In genomic region chrX:40132751-40133150, GRCh38 we compare ENCODE assay signal across 11 cellular contexts. TPM values are rescaled to one million over a fixed set of nuclear protein-coding genes. Genes with fewer than 3 reads are reported as not detected.
A peak's percentile ranks its signal among the peaks of the same experiment; 100 is the strongest.
DNase-seq lines count a peak whose midpoint lies in the region; ATAC-seq, FAIRE-seq and TF ChIP-seq lines count a peak whose summit lies in the region.
"Had no signal": no experiment of that assay in that cellular context is flagged by ENCODE, and none has a peak within 500 bp of the region (broad histone marks: within the 10 kb centered on the region; RNA-seq: fewer than 3 reads in every experiment).

No MANE protein-coding gene starts in this region.

- TF ChIP-seq CTCF in RWPE1 (conservative IDR thresholded peaks at IDR 0.05; ENCODE audit: low read depth): no peak
- no peak for TF ChIP-seq CTCF in pancreas (IDR thresholded peaks at IDR 0.05)
- no peak for TF ChIP-seq CTCF in glutamatergic neuron (IDR thresholded peaks at IDR 0.05; ENCODE audit: partially characterized antibody, unreplicated experiment)

- no peaks in the 10 kb centered on the region for H3K9me3 ChIP-seq in pancreas

- CTCF ChIA-PET in RWPE1 (lab: Yijun Ruan, JAX): no interaction called here
- CTCF ChIA-PET in activated naive CD4-positive, alpha-beta T cell treated with anti-CD3 and anti-CD28 coated beads for 36 hours (lab: Charles Lee): no interaction called here

- FAIRE-seq in pancreas (lab: Jason Lieb, UNC): peak; percentile 70

- no peaks in the 10 kb centered on the region for H3K4me1 ChIP-seq in pancreas

- intact Hi-C loops in pancreas (cut with DNase I): no loop called here
- intact Hi-C loops in activated naive CD4-positive, alpha-beta T cell treated with anti-CD3 and anti-CD28 coated beads for 36 hours (cut with micrococcal nuclease): no loop called here

- ATAC-seq in pancreas (peak; percentile 89 to 95 (median 94)), GM21737 (IDR thresholded peaks at IDR 0.05; ENCODE audit: unreplicated experiment) (no peak)

- POLR2A ChIA-PET in RWPE1 (lab: Yijun Ruan, JAX; ENCODE audit: low non-redundant PET): no interaction called here

- H3K27ac ChIP-seq in RWPE1 (peak overlapping the region; percentile 89), pancreas (peak overlapping the region in 1 of 4 donors; percentile 17)
- H3K27ac ChIP-seq: SK-N-MC had no signal

- H3K4me3 ChIP-seq in pancreas: no peak overlapping the region
- H3K4me3 ChIP-seq: SK-N-MC had no signal

- DNase-seq in AG08396 (ENCODE audit: low spot score) (peak; percentile 74), RWPE1 (ENCODE audit: low spot score) (peak; percentile 76), fibroblast of peridontal ligament (ENCODE audit: extremely low read depth) (peak; percentile 65), pancreas (peak in 4 of 6 donors; percentile 62 to 79 (median 70)), glutamatergic neuron (no peak)
- no peak for DNase-seq in stimulated activated CD4-positive, alpha-beta T cell treated with anti-CD3 and anti-CD28 coated beads, Interleukin-4, amount 100 ng/mL, for 4 hours
- DNase-seq in activated naive CD4-positive, alpha-beta T cell treated with anti-CD3 and anti-CD28 coated beads for 36 hours: no peak
- DNase-seq: CD4-positive, CD25-positive, alpha-beta regulatory T cell; hypothalamus had no signal

- H3K36me3 Mint-ChIP-seq in glutamatergic neuron (ENCODE audit: unreplicated experiment): no peaks in the 10 kb centered on the region
- no peaks in the 10 kb centered on the region for H3K36me3 Mint-ChIP-seq in activated naive CD4-positive, alpha-beta T cell treated with anti-CD3 and anti-CD28 coated beads for 36 hours (ENCODE audit: low read depth)
- H3K36me3 Mint-ChIP-seq: CD4-positive, CD25-positive, alpha-beta regulatory T cell had no signal

- H3K4me3 Mint-ChIP-seq in glutamatergic neuron (ENCODE audit: unreplicated experiment): no peak overlapping the region
- H3K4me3 Mint-ChIP-seq in activated naive CD4-positive, alpha-beta T cell treated with anti-CD3 and anti-CD28 coated beads for 36 hours: no peak overlapping the region
- H3K4me3 Mint-ChIP-seq: CD4-positive, CD25-positive, alpha-beta regulatory T cell had no signal

- no peaks in the 10 kb centered on the region for H3K36me3 ChIP-seq in pancreas

- WGBS in pancreas, 2 donors: 18 to 44% methylated on average over 7 of the region's 7 CpGs

- H3K4me1 Mint-ChIP-seq in glutamatergic neuron (ENCODE audit: low read depth, unreplicated experiment): no peaks in the 10 kb centered on the region
- H3K4me1 Mint-ChIP-seq in activated naive CD4-positive, alpha-beta T cell treated with anti-CD3 and anti-CD28 coated beads for 36 hours (ENCODE audit: low read depth): peaks cover 3% of the 10 kb centered on the region
- H3K4me1 Mint-ChIP-seq: CD4-positive, CD25-positive, alpha-beta regulatory T cell had no signal

- no peaks in the 10 kb centered on the region for H3K9me3 Mint-ChIP-seq in glutamatergic neuron (ENCODE audit: unreplicated experiment)
- no peaks in the 10 kb centered on the region for H3K9me3 Mint-ChIP-seq in activated naive CD4-positive, alpha-beta T cell treated with anti-CD3 and anti-CD28 coated beads for 36 hours
- H3K9me3 Mint-ChIP-seq: CD4-positive, CD25-positive, alpha-beta regulatory T cell had no signal

- H3K27me3 ChIP-seq in pancreas: no peaks in the 10 kb centered on the region

- no peak overlapping the region for H3K27ac Mint-ChIP-seq in glutamatergic neuron (ENCODE audit: unreplicated experiment)
- H3K27ac Mint-ChIP-seq in activated naive CD4-positive, alpha-beta T cell treated with anti-CD3 and anti-CD28 coated beads for 36 hours: no peak overlapping the region
- H3K27ac Mint-ChIP-seq: CD4-positive, CD25-positive, alpha-beta regulatory T cell had no signal

- H3K27me3 Mint-ChIP-seq in glutamatergic neuron (ENCODE audit: unreplicated experiment): no peaks in the 10 kb centered on the region
- H3K27me3 Mint-ChIP-seq in activated naive CD4-positive, alpha-beta T cell treated with anti-CD3 and anti-CD28 coated beads for 36 hours (ENCODE audit: low read depth): no peaks in the 10 kb centered on the region
- H3K27me3 Mint-ChIP-seq: CD4-positive, CD25-positive, alpha-beta regulatory T cell had no signal

RNA-seq across cellular contexts. Expression of gene BCOR, which starts 35.0 kb away (rescaled TPM):
- 10 to 100 TPM in 5 of 6 donors, 1 to 10 TPM in 1; 9.8 to 18.4 (median 13.2) TPM for total RNA-seq in pancreas
- 10 to 100 TPM in 1 of 2 donors, 1 to 10 TPM in 1; 6.3 to 14.3 TPM for polyA plus RNA-seq in pancreas
- total RNA-seq in glutamatergic neuron (ENCODE audit: unreplicated experiment): 59.0 TPM
- total RNA-seq in activated naive CD4-positive, alpha-beta T cell treated with anti-CD3 and anti-CD28 coated beads for 36 hours: 10 to 100 TPM; 29.1 to 29.9 TPM

Comparison
In these comparisons a context has a peak if more than half of its experiments do, and no peak if none do; other contexts are left out.
1. DNase-seq: peak in AG08396 (single experiment), RWPE1 (single experiment), fibroblast of peridontal ligament (single experiment) and pancreas (4 of 6); none in glutamatergic neuron (single experiment), stimulated activated CD4-positive, alpha-beta T cell treated with anti-CD3 and anti-CD28 coated beads, Interleukin-4, amount 100 ng/mL, for 4 hours (0 of 2) and activated naive CD4-positive, alpha-beta T cell treated with anti-CD3 and anti-CD28 coated beads for 36 hours (single experiment).